ENCODE assay signal across 1 cellular context in genomic region chr17:7923290-7923628, GRCh38.
TF ChIP-seq lines count a peak whose summit lies in the region.

No MANE protein-coding gene starts in this region.

TF ChIP-seq in H1, 55 proteins besides CTCF, POLR2A, EP300 and RAD21:
- no peak for TF ChIP-seq CBX8 (IDR thresholded peaks at IDR 0.05; ENCODE audit: borderline replicate concordance, low read depth, low read length)
- TF ChIP-seq SRF (IDR thresholded peaks at IDR 0.05; ENCODE audit: low read depth, low read length): no peak
- TF ChIP-seq JUN (IDR thresholded peaks at IDR 0.05; ENCODE audit: low read depth, low read length): no peak
- no peak for TF ChIP-seq RNF2 (IDR thresholded peaks at IDR 0.05; ENCODE audit: borderline replicate concordance, low read depth, low read length, missing control alignments, poor library complexity, severe bottlenecking)
- TF ChIP-seq FOSL1 (IDR thresholded peaks at IDR 0.05; ENCODE audit: insufficient read depth, low read depth, low read length): no peak
- no peak for TF ChIP-seq MAX (IDR thresholded peaks at IDR 0.05)
- TF ChIP-seq PHF8 (conservative IDR thresholded peaks at IDR 0.05; ENCODE audit: low read depth, low read length): no peak
- no peak for TF ChIP-seq ZNF274 (IDR thresholded peaks at IDR 0.05; ENCODE audit: borderline replicate concordance, extremely low read depth, low read length)
- no peak for TF ChIP-seq CHD1 (IDR thresholded peaks at IDR 0.05; ENCODE audit: low read depth, low read length)
- TF ChIP-seq RFX5 (IDR thresholded peaks at IDR 0.05; ENCODE audit: borderline replicate concordance, low read depth, low read length): no peak
- no peak for TF ChIP-seq USF2 (IDR thresholded peaks at IDR 0.05; ENCODE audit: low read length)
- TF ChIP-seq, protein P1, sequence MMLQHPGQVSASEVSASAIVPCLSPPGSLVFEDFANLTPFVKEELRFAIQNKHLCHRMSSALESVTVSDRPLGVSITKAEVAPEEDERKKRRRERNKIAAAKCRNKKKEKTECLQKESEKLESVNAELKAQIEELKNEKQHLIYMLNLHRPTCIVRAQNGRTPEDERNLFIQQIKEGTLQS (IDR thresholded peaks at IDR 0.05; ENCODE audit: insufficient read depth, low read depth, low read length): no peak
- no peak for TF ChIP-seq RXRA (IDR thresholded peaks at IDR 0.05; ENCODE audit: insufficient read depth, low read depth, low read length)
- no peak for TF ChIP-seq SIX5 (IDR thresholded peaks at IDR 0.05; ENCODE audit: low read depth, low read length)
- TF ChIP-seq GTF2F1 (IDR thresholded peaks at IDR 0.05; ENCODE audit: borderline replicate concordance, low read depth, low read length): no peak
- TF ChIP-seq BCL11A (IDR thresholded peaks at IDR 0.05; ENCODE audit: low read depth in 2 of 2, low read length in 2 of 2): no peak
